In the genomic region with DNA sequence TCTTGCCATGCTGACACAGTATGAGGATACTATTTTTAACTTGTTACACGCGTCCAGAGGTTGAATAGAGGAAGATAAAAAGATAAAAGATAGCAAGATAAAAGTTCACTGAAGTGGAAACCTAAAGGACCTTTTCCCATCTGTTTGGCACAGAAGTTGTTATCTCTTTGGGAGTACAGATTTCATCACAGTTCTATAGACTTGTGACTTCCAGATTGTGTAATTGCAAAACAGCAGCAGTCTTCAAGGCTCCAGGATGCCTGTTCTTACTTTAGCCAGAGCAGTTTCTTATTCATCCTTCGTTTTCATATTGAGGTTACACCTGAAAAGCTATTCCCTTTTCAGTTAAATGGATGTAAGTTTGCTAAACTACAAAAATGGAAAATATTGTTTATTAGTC, we compare ENCODE assay signal across 22 cellular contexts.
"Had no signal": no experiment of that assay in that cellular context is flagged by ENCODE, and none has a peak within 500 bp of the region (broad histone marks: within the 10 kb centered on the region; RNA-seq: fewer than 3 reads in every experiment).

No MANE protein-coding gene starts in this region.

- H3K36me3 ChIP-seq: adrenal gland, pancreas, right atrium auricular region, tibial artery had no signal

- ATAC-seq: activated CD4-positive, alpha-beta T cell treated with anti-CD3 and anti-CD28 coated beads for 36 hours; activated T-helper 17 cell treated with anti-CD3 and anti-CD28 coated beads, Interleukin-2, amount 50 U/mL, for 72 hours; foreskin keratinocyte; pancreas; psoas muscle; WTC11 had no signal

- H3K4me3 ChIP-seq: adrenal gland, coronary artery, pancreas, psoas muscle, right atrium auricular region, tibial artery had no signal

- H3K27ac ChIP-seq: adrenal gland, coronary artery, foreskin keratinocyte, pancreas, psoas muscle, right atrium auricular region, tibial artery had no signal

- H3K27me3 ChIP-seq: foreskin keratinocyte, pancreas, right atrium auricular region, tibial artery had no signal

- H3K4me1 ChIP-seq: adrenal gland, foreskin keratinocyte, pancreas, psoas muscle, right atrium auricular region, tibial artery had no signal

- H3K9me3 ChIP-seq: adrenal gland, pancreas, psoas muscle, right atrium auricular region, tibial artery had no signal

- DNase-seq: activated CD4-positive, alpha-beta T cell treated with anti-CD3 and anti-CD28 coated beads for 36 hours; activated CD4-positive, alpha-beta T cell treated with anti-CD3 and anti-CD28 coated beads, Interleukin-2, amount 50 U/mL, for 4 hours; activated CD8-positive, alpha-beta memory T cell treated with anti-CD3 and anti-CD28 coated beads for 24 hours; activated CD8-positive, alpha-beta memory T cell treated with anti-CD3 and anti-CD28 coated beads, Interleukin-2, amount 50 U/mL, for 4 hours; activated naive CD4-positive, alpha-beta T cell; activated T-cell treated with anti-CD3 and anti-CD28 coated beads, Interleukin-2, amount 50 U/mL, for 24 hours; erythroblast; foreskin keratinocyte; immature natural killer cell; kidney glomerular epithelial cell; nephron progenitor cell; pancreas; psoas muscle; stimulated activated CD4-positive, alpha-beta T cell treated with anti-CD3 and anti-CD28 coated beads, Interleukin-12 subunit alpha, Interleukin-12 subunit beta, amount 100 ng/mL, for 4 hours; substantia nigra; T-helper 1 cell; tibial artery had no signal
